ENCODE assay signal across 30 cellular contexts in the genomic region with DNA sequence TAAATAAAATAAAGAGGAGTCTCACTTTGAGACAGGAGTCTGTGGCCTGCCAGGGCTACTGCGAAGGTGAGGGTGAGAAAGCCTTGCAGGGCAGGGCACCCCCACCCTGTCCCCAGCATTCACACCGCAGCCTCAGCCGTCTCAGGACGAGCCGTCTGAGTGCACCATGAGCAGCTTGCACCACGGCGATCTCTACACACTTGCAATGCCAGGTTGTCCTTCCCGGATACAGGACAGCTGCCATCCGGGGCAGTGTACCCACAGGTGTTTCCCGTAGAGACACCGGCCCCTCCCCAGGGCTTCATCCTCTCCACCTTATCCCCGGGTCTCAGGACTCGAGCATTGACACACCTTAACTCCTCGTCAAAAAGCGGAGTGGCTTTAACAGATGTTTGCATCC. TPM values are rescaled to one million over a fixed set of nuclear protein-coding genes. Genes with fewer than 3 reads are reported as not detected.
"Had no signal": no experiment of that assay in that cellular context is flagged by ENCODE, and none has a peak within 500 bp of the region (broad histone marks: within the 10 kb centered on the region; RNA-seq: fewer than 3 reads in every experiment).

No MANE protein-coding gene starts in this region.

- H3K27ac Mint-ChIP-seq: naive thymus-derived CD8-positive, alpha-beta T cell; natural killer cell treated with Interleukin-12 subunit alpha and Interleukin-12 subunit beta and Interleukin-15 and Interleukin-18, amount 100 ng/mL, for 72 hours; nephron progenitor cell; progenitor cell of endocrine pancreas; stimulated activated memory B cell treated with anti-CD40 and anti-IgM and Interleukin-4, amounts not matched to agents 10 μg/mL and 1 μg/mL and 100 μg/mL, for 72 hours had no signal

- H3K4me3 ChIP-seq: ovary, psoas muscle, right lobe of liver, skin epidermis, smooth muscle cell, spleen, suprapubic skin, testis, tibial artery, transverse colon, upper lobe of left lung, vagina had no signal

- H3K4me1 Mint-ChIP-seq: naive thymus-derived CD8-positive, alpha-beta T cell; nephron progenitor cell; neural crest cell; stimulated activated memory B cell treated with anti-CD40 and anti-IgM and Interleukin-4, amounts not matched to agents 10 μg/mL and 1 μg/mL and 100 μg/mL, for 72 hours; stimulated activated naive CD8-positive, alpha-beta T cell treated with anti-CD3 and anti-CD28 coated beads, Interleukin-15, amount 100 ng/mL, for 72 hours had no signal

- H3K36me3 Mint-ChIP-seq: naive thymus-derived CD8-positive, alpha-beta T cell; natural killer cell treated with Interleukin-12 subunit alpha and Interleukin-12 subunit beta and Interleukin-15 and Interleukin-18, amount 100 ng/mL, for 72 hours; stimulated activated memory B cell treated with anti-CD40 and anti-IgM and Interleukin-4, amounts not matched to agents 10 μg/mL and 1 μg/mL and 100 μg/mL, for 72 hours had no signal

- H3K9me3 Mint-ChIP-seq: natural killer cell treated with Interleukin-12 subunit alpha and Interleukin-12 subunit beta and Interleukin-15 and Interleukin-18, amount 100 ng/mL, for 72 hours; nephron progenitor cell; neural crest cell had no signal

- H3K36me3 ChIP-seq: ovary, right lobe of liver, spleen, suprapubic skin, tibial artery, transverse colon, upper lobe of left lung, vagina had no signal

- ATAC-seq: naive thymus-derived CD8-positive, alpha-beta T cell; psoas muscle; right cardiac atrium; stimulated activated naive CD8-positive, alpha-beta T cell treated with anti-CD3 and anti-CD28 coated beads, Interleukin-15, amount 100 ng/mL, for 72 hours; stimulated activated naive CD8-positive, alpha-beta T cell treated with anti-CD3 and anti-CD28 coated beads, Interleukin-15, Interleukin-2, amounts not matched to agents 100 U/mL and 50 U/mL, for 24 hours had no signal

- H3K27ac ChIP-seq: ovary, parathyroid adenoma, psoas muscle, right lobe of liver, skin epidermis, spleen, suprapubic skin, testis, tibial artery, transverse colon, upper lobe of left lung, vagina had no signal

- H3K4me3 Mint-ChIP-seq: naive thymus-derived CD8-positive, alpha-beta T cell; natural killer cell treated with Interleukin-12 subunit alpha and Interleukin-12 subunit beta and Interleukin-15 and Interleukin-18, amount 100 ng/mL, for 72 hours; nephron progenitor cell; neural crest cell; stimulated activated memory B cell treated with anti-CD40 and anti-IgM and Interleukin-4, amounts not matched to agents 10 μg/mL and 1 μg/mL and 100 μg/mL, for 72 hours; stimulated activated naive CD8-positive, alpha-beta T cell treated with anti-CD3 and anti-CD28 coated beads, Interleukin-15, amount 100 ng/mL, for 72 hours had no signal

- H3K9me3 ChIP-seq: ovary, psoas muscle, right lobe of liver, suprapubic skin, testis, tibial artery, transverse colon, upper lobe of left lung, vagina had no signal

- H3K27me3 ChIP-seq: ovary, right lobe of liver, suprapubic skin, testis, transverse colon, upper lobe of left lung, vagina had no signal

- DNase-seq: naive thymus-derived CD8-positive, alpha-beta T cell; nephron progenitor cell; occipital lobe; ovary; psoas muscle; right cardiac atrium; right lobe of liver; spleen; stimulated activated CD4-positive, alpha-beta T cell treated with anti-CD3 and anti-CD28 coated beads, Interleukin-12 subunit alpha, Interleukin-12 subunit beta, amount 100 ng/mL, for 4 hours; stimulated activated CD4-positive, alpha-beta T cell treated with anti-CD3 and anti-CD28 coated beads, Interleukin-1b, Interleukin-23, amount 100 ng/mL, for 48 hours; stimulated activated CD4-positive, alpha-beta T cell treated with anti-CD3 and anti-CD28 coated beads, Interleukin-4, amount 100 ng/mL, for 1 hour; stimulated activated CD4-positive, alpha-beta T cell treated with anti-CD3 and anti-CD28 coated beads, Interleukin-4, amount 100 ng/mL, for 4 hours; stimulated activated CD8-positive, alpha-beta memory T cell treated with anti-CD3 and anti-CD28 coated beads, Interleukin-4, amount 100 ng/mL, for 48 hours; stimulated activated naive CD4-positive, alpha-beta T cell; stimulated activated naive CD8-positive, alpha-beta T cell treated with anti-CD3 and anti-CD28 coated beads, Interleukin-15, amount 100 ng/mL, for 72 hours; stimulated activated naive CD8-positive, alpha-beta T cell treated with anti-CD3 and anti-CD28 coated beads, Interleukin-15, Interleukin-2, amounts not matched to agents 100 U/mL and 50 U/mL, for 24 hours; substantia nigra; testis; transverse colon had no signal

- H3K4me1 ChIP-seq: parathyroid adenoma, psoas muscle, right lobe of liver, spleen, suprapubic skin, testis, tibial artery, transverse colon, upper lobe of left lung, vagina had no signal

- H3K27me3 Mint-ChIP-seq: natural killer cell treated with Interleukin-12 subunit alpha and Interleukin-12 subunit beta and Interleukin-15 and Interleukin-18, amount 100 ng/mL, for 72 hours; stimulated activated memory B cell treated with anti-CD40 and anti-IgM and Interleukin-4, amounts not matched to agents 10 μg/mL and 1 μg/mL and 100 μg/mL, for 72 hours had no signal

RNA-seq across cellular contexts. Expression of a gene that starts 43.3 kb away (rescaled TPM):
- total RNA-seq: naive thymus-derived CD8-positive, alpha-beta T cell; natural killer cell treated with Interleukin-12 subunit alpha and Interleukin-12 subunit beta and Interleukin-15 and Interleukin-18, amount 100 ng/mL, for 72 hours; occipital lobe; right lobe of liver; transverse colon had no signal
- polyA plus RNA-seq: naive thymus-derived CD8-positive, alpha-beta T cell had no signal
